Comparison of ENCODE assay signal across 1 cellular context in the genomic region with DNA sequence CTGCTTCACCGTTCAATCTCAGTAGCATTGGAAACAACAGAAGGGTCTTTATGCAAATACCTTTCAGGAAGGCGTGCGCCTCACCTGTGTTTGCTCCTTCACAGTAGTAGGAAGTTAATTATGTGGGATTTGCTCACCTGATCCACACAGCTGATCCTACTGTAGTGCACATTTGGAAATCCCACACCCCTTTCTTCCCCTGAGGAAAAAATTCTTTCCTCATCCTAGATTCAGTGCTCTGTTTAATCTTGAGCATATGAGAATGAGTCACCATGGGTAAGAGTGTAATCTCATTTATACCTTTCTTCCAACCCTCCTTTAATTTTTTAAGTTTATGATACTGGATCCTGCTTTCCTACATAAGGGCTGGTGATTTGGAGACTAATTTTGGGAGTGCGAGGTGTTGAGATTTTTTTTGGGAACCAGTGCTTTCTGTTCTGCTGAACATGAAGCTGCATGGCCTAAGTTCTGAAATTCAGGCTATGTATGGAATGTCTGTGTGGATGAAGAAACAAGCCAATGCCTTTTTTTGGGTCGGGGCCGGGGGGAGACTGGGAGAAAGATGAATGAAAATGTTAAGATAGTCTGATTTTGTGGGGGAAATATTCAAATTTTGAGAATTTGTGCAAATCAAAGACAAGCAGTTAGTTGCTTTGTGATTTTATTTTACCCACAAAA.
TF ChIP-seq lines count a peak whose summit lies in the region.

No MANE protein-coding gene starts in this region.

TF ChIP-seq in SK-N-SH treated with all-trans-retinoic acid at 6 μM for 48 hours, 23 proteins besides CTCF, POLR2A, EP300 and RAD21 (continued from another document):
- TF ChIP-seq ISL1 (CRISPR knock-in tag; IDR thresholded peaks at IDR 0.05) = no peak
- no peak for TF ChIP-seq TOX (CRISPR knock-in tag; IDR thresholded peaks at IDR 0.05; ENCODE audit: borderline replicate concordance)
- TF ChIP-seq ARNTL (CRISPR knock-in tag; IDR thresholded peaks at IDR 0.05; ENCODE audit: borderline replicate concordance, low read depth) = no peak
- TF ChIP-seq OSR1 (CRISPR knock-in tag; IDR thresholded peaks at IDR 0.05) = no peak
- TF ChIP-seq TCF4 (CRISPR knock-in tag; IDR thresholded peaks at IDR 0.05; ENCODE audit: borderline replicate concordance) = no peak
- TF ChIP-seq ZFP3 (CRISPR knock-in tag; IDR thresholded peaks at IDR 0.05) = no peak
